Comparison of ENCODE assay signal across 15 cellular contexts in the genomic region with DNA sequence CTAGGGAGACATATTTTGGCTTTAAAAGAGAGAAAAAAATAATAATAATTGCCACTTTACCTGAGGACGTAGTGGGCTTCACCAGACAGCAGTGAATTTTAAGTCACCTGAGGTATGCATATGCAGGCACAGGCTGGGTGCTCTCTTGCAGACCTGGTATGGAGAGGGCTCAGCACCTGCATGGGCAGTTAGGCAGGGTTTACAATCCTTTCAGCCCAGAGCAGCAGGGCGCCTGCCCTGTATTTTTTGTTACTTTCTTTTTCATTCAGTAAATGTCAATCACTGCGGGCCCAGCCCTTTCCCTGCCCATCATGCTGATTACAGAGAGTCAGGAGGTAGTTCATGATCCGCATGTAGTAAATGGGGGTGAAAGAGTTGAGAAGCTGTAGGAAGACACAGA.
DNase-seq lines count a peak whose midpoint lies in the region; ATAC-seq and TF ChIP-seq lines count a peak whose summit lies in the region.
"Had no signal": no experiment of that assay in that cellular context is flagged by ENCODE, and none has a peak within 500 bp of the region (broad histone marks: within the 10 kb centered on the region; RNA-seq: fewer than 3 reads in every experiment).

No MANE protein-coding gene starts in this region.

- peaks cover 20% of the 10 kb centered on the region for H3K4me1 Mint-ChIP-seq in activated naive CD8-positive, alpha-beta T cell treated with anti-CD3 and anti-CD28 coated beads, Interleukin-2, amount 10 ng/mL, durations not matched to agents 7 days and 5 days
- H3K4me1 Mint-ChIP-seq in activated naive CD8-positive, alpha-beta T cell treated with anti-CD3 and anti-CD28 coated beads for 36 hours = peaks cover 25% of the 10 kb centered on the region

- no peak overlapping the region for H3K4me3 Mint-ChIP-seq in activated naive CD8-positive, alpha-beta T cell treated with anti-CD3 and anti-CD28 coated beads, Interleukin-2, amount 10 ng/mL, durations not matched to agents 7 days and 5 days
- H3K4me3 Mint-ChIP-seq in activated naive CD8-positive, alpha-beta T cell treated with anti-CD3 and anti-CD28 coated beads for 36 hours = no peak overlapping the region
- H3K4me3 Mint-ChIP-seq: CD4-positive, CD25-positive, alpha-beta regulatory T cell had no signal

- no peaks in the 10 kb centered on the region for H3K9me3 ChIP-seq in PC-9 (ENCODE audit: insufficient read depth, low read depth)

- no peaks in the 10 kb centered on the region for H3K36me3 ChIP-seq in PC-9 (ENCODE audit: low read depth)

- no peaks in the 10 kb centered on the region for H3F3A ChIP-seq in PC-9 (ENCODE audit: insufficient read depth, low read depth)

- H4K20me1 ChIP-seq in PC-9 (ENCODE audit: insufficient read depth) = no peaks in the 10 kb centered on the region

- H2AFZ ChIP-seq in PC-9 = no peak overlapping the region

- no TSS peak for BruUV-seq in PC-9 (replicated peaks; lab: Mats Ljungman, UMichigan)

- peaks cover 2% of the 10 kb centered on the region for H3K36me3 Mint-ChIP-seq in activated naive CD8-positive, alpha-beta T cell treated with anti-CD3 and anti-CD28 coated beads, Interleukin-2, amount 10 ng/mL, durations not matched to agents 7 days and 5 days
- no peaks in the 10 kb centered on the region for H3K36me3 Mint-ChIP-seq in activated naive CD8-positive, alpha-beta T cell treated with anti-CD3 and anti-CD28 coated beads for 36 hours

- POLR2A ChIA-PET in activated naive CD8-positive, alpha-beta T cell treated with anti-CD3 and anti-CD28 coated beads, Interleukin-2, amount 10 ng/mL, durations not matched to agents 7 days and 5 days (lab: Charles Lee) = no interaction called here
- POLR2A ChIA-PET in PC-9 (lab: Charles Lee; ENCODE audit: unreplicated experiment) = no interaction called here

- H3K4me3 ChIP-seq in PC-9 = no peak overlapping the region

- no peaks in the 10 kb centered on the region; the same call in 1 of the 2 replicates for H3K79me2 ChIP-seq in PC-9 (ENCODE audit: low read depth)

- H3K9me2 ChIP-seq in PC-9 (ENCODE audit: insufficient read depth) = no peaks in the 10 kb centered on the region

- ATAC-seq in activated naive CD8-positive, alpha-beta T cell treated with anti-CD3 and anti-CD28 coated beads, Interleukin-2, amount 10 ng/mL, durations not matched to agents 7 days and 5 days (ENCODE audit: low read depth) = no peak
- ATAC-seq: PC-3 had no signal

- no peak overlapping the region for H3K4me2 ChIP-seq in PC-9

- peaks cover 25% of the 10 kb centered on the region for H3K4me1 ChIP-seq in PC-9 (replicated peaks; ENCODE audit: insufficient read depth)

- no peak for TF ChIP-seq CTCF in PC-9 (conservative IDR thresholded peaks at IDR 0.05)

- intact Hi-C loops in PC-9 (cut with micrococcal nuclease; ENCODE audit: unreplicated experiment) = no loop called here

- CTCF ChIA-PET in PC-9 (lab: Charles Lee) = no interaction called here

- H3K27ac ChIP-seq in PC-9 = no peak overlapping the region

- no peak for DNase-seq in activated naive CD8-positive, alpha-beta T cell treated with anti-CD3 and anti-CD28 coated beads, Interleukin-2, amount 10 ng/mL, durations not matched to agents 7 days and 5 days
- no peak for DNase-seq in activated naive CD8-positive, alpha-beta T cell treated with anti-CD3 and anti-CD28 coated beads for 36 hours
- DNase-seq in PC-9 (peak; percentile 33 to 50), iPS-NIHi11 (ENCODE audit: low spot score) (peak; percentile 41), HuH-7.5 (ENCODE audit: low spot score) (no peak), NCI-H187 treated with DMSO at 0.1 percent for 48 hours (lab: John Stamatoyannopoulos, UW) (no peak), NCI-H2227 treated with DMSO at 0.1 percent for 48 hours (lab: John Stamatoyannopoulos, UW) (no peak)
- DNase-seq: ACHN; CD4-positive, CD25-positive, alpha-beta regulatory T cell; Kasumi-1; NCI-H1417 treated with DMSO at 0.1 percent for 48 hours; NCI-H2081 treated with DMSO at 0.1 percent for 48 hours; NCI-H226; NCI-H526 treated with DMSO at 0.1 percent for 48 hours; PC-3 had no signal

- H3K27me3 Mint-ChIP-seq in activated naive CD8-positive, alpha-beta T cell treated with anti-CD3 and anti-CD28 coated beads, Interleukin-2, amount 10 ng/mL, durations not matched to agents 7 days and 5 days = no peaks in the 10 kb centered on the region
- H3K27me3 Mint-ChIP-seq in activated naive CD8-positive, alpha-beta T cell treated with anti-CD3 and anti-CD28 coated beads for 36 hours = no peaks in the 10 kb centered on the region
- H3K27me3 Mint-ChIP-seq: CD4-positive, CD25-positive, alpha-beta regulatory T cell had no signal

- no peaks in the 10 kb centered on the region for H3K9me3 Mint-ChIP-seq in activated naive CD8-positive, alpha-beta T cell treated with anti-CD3 and anti-CD28 coated beads, Interleukin-2, amount 10 ng/mL, durations not matched to agents 7 days and 5 days
- no peaks in the 10 kb centered on the region for H3K9me3 Mint-ChIP-seq in activated naive CD8-positive, alpha-beta T cell treated with anti-CD3 and anti-CD28 coated beads for 36 hours
- H3K9me3 Mint-ChIP-seq: CD4-positive, CD25-positive, alpha-beta regulatory T cell had no signal

- H3K27ac Mint-ChIP-seq in activated naive CD8-positive, alpha-beta T cell treated with anti-CD3 and anti-CD28 coated beads, Interleukin-2, amount 10 ng/mL, durations not matched to agents 7 days and 5 days = peak overlapping the region; percentile 18
- no peak overlapping the region for H3K27ac Mint-ChIP-seq in activated naive CD8-positive, alpha-beta T cell treated with anti-CD3 and anti-CD28 coated beads for 36 hours
- H3K27ac Mint-ChIP-seq: CD4-positive, CD25-positive, alpha-beta regulatory T cell had no signal

- H3K27me3 ChIP-seq in PC-9 (ENCODE audit: insufficient read depth, low read depth) = no peaks in the 10 kb centered on the region

Comparison
In these comparisons a context has a peak if more than half of its experiments do, and no peak if none do; other contexts are left out.
1. DNase-seq: peak in PC-9 (2 of 2) and iPS-NIHi11 (single experiment); none in activated naive CD8-positive, alpha-beta T cell treated with anti-CD3 and anti-CD28 coated beads, Interleukin-2, amount 10 ng/mL, durations not matched to agents 7 days and 5 days (single experiment), activated naive CD8-positive, alpha-beta T cell treated with anti-CD3 and anti-CD28 coated beads for 36 hours (single experiment), HuH-7.5 (single experiment), NCI-H187 treated with DMSO at 0.1 percent for 48 hours (single experiment) and NCI-H2227 treated with DMSO at 0.1 percent for 48 hours (single experiment).